ENCODE assay signal across 8 cellular contexts in the genomic region with DNA sequence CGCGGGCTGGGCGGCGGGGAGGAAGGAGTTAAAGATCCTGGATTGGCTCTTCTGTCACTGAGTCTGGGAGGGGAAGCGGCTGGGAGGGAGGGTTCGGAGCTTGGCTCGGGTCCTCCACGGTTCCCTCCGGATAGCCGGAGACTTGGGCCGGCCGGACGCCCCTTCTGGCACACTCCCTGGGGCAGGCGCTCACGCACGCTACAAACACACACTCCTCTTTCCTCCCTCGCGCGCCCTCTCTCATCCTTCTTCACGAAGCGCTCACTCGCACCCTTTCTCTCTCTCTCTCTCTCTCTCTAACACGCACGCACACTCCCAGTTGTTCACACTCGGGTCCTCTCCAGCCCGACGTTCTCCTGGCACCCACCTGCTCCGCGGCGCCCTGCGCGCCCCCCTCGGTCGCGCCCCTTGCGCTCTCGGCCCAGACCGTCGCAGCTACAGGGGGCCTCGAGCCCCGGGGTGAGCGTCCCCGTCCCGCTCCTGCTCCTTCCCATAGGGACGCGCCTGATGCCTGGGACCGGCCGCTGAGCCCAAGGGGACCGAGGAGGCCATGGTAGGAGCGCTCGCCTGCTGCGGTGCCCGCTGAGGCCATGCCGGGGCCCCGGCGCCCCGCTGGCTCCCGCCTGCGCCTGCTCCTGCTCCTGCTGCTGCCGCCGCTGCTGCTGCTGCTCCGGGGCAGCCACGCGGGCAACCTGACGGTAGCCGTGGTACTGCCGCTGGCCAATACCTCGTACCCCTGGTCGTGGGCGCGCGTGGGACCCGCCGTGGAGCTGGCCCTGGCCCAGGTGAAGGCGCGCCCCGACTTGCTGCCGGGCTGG. TPM values are rescaled to one million over a fixed set of nuclear protein-coding genes. Genes with fewer than 3 reads are reported as not detected.
DNase-seq lines count a peak whose midpoint lies in the region; ATAC-seq, FAIRE-seq and TF ChIP-seq lines count a peak whose summit lies in the region.

Gene NPR1, plus strand, starts transcription at position 170 of the 818 bp plus-strand sequence. Its CDS starts 421 bp downstream, at position 591.

- peak; percentile 64 for ATAC-seq in stimulated activated effector memory CD8-positive, alpha-beta T cell treated with anti-CD3 and anti-CD28 coated beads, Interleukin-12 subunit alpha, Interleukin-12 subunit beta, amount 100 ng/mL, for 72 hours
- ATAC-seq in HG02571 (IDR thresholded peaks at IDR 0.05; ENCODE audit: unreplicated experiment) = no peak

- no peak for FAIRE-seq in kidney (lab: Jason Lieb, UNC)

- H2AFZ ChIP-seq in mammary epithelial cell (ENCODE audit: low read depth, low read length) = peak within 1 kb of the TSS; percentile 80

- DNase-seq in NCI-H82 (lab: John Stamatoyannopoulos, UW) (peak; percentile 54), NCI-H82 treated with DMSO at 0.1 percent for 48 hours (lab: John Stamatoyannopoulos, UW; ENCODE audit: unreplicated experiment) (no peak), Peyer's patch (peak; percentile 37 to 67 (median 59)), mammary epithelial cell (peak; percentile 31), kidney (peak; percentile 88), AML-193 (lab: John Stamatoyannopoulos, UW) (no peak)
- peak; percentile 8 to 58 for DNase-seq in stimulated activated effector memory CD8-positive, alpha-beta T cell treated with anti-CD3 and anti-CD28 coated beads, Interleukin-12 subunit alpha, Interleukin-12 subunit beta, amount 100 ng/mL, for 72 hours (ENCODE audit: low spot score in 2 of 2)

- H3K9ac ChIP-seq in mammary epithelial cell (ENCODE audit: insufficient read depth, low read length) (no peak within 1 kb of the TSS), kidney (ENCODE audit: low read length in 2 of 2) (peak within 1 kb of the TSS; percentile 66 to 73)

- no TSS peak for BruUV-seq in mammary epithelial cell (replicated peaks; lab: Mats Ljungman, UMichigan)

- peaks cover 28% of the 10 kb centered on the region for H3K4me1 Mint-ChIP-seq in stimulated activated effector memory CD8-positive, alpha-beta T cell treated with anti-CD3 and anti-CD28 coated beads, Interleukin-12 subunit alpha, Interleukin-12 subunit beta, amount 100 ng/mL, for 72 hours

- intact Hi-C loops in mammary epithelial cell (cut with micrococcal nuclease) = loop anchor here (10.0 kb wide), 1 partner anchor 646 kb away; the partner anchor contains the start of genes AQP10 and ATP8B2
- intact Hi-C loops in kidney (cut with DNase I) = no loop called here

- CTCF ChIA-PET in mammary epithelial cell (lab: Charles Lee; ENCODE audit: low non-redundant PET) = interaction anchor here (0.7 kb wide), 1 partner anchor 408 kb away, joined by 3 read pairs; no protein-coding TSS in a partner anchor

- no peak for TF ChIP-seq CTCF in Peyer's patch (IDR thresholded peaks at IDR 0.05)
- peak in 1 of 2 donors; percentile 6 for TF ChIP-seq CTCF in mammary epithelial cell (conservative IDR thresholded peaks at IDR 0.05 in 1 of 2, IDR thresholded peaks at IDR 0.05 in 1 of 2; ENCODE audit: extremely low read depth in 1 of 2, insufficient read depth in 1 of 2, low read depth in 1 of 2, low read length in 2 of 2)
- TF ChIP-seq CTCF in kidney (IDR thresholded peaks at IDR 0.05; ENCODE audit: borderline replicate concordance, extremely low read depth, insufficient read depth) = peak; percentile 3

- no peak within 1 kb of the TSS for H3K27ac Mint-ChIP-seq in stimulated activated effector memory CD8-positive, alpha-beta T cell treated with anti-CD3 and anti-CD28 coated beads, Interleukin-12 subunit alpha, Interleukin-12 subunit beta, amount 100 ng/mL, for 72 hours

- WGBS in mammary epithelial cell (ENCODE audit: low coverage, missing lambda C conversion rate) = 7% methylated on average over 20 of the region's 78 CpGs

- H3K9me3 Mint-ChIP-seq in stimulated activated effector memory CD8-positive, alpha-beta T cell treated with anti-CD3 and anti-CD28 coated beads, Interleukin-12 subunit alpha, Interleukin-12 subunit beta, amount 100 ng/mL, for 72 hours = no peaks in the 10 kb centered on the region

- H3K4me1 ChIP-seq in Peyer's patch (peaks cover 3 to 25% (median 19%) of the 10 kb centered on the region in 4 donors), mammary epithelial cell (ENCODE audit: insufficient read depth, low read length) (peaks cover 19% of the 10 kb centered on the region), kidney (ENCODE audit: control insufficient read depth in 1 of 2, insufficient read depth in 1 of 2, low read depth in 1 of 2, low read length in 2 of 2) (peaks cover 6 to 19% of the 10 kb centered on the region in 2 donors)

- H3K4me3 ChIP-seq in Peyer's patch (peak within 1 kb of the TSS; percentile 24 to 60 (median 47)), mammary epithelial cell (replicated peaks in 1 of 3; ENCODE audit: insufficient read depth in 1 of 3, low read depth in 2 of 3, low read length in 3 of 3) (peak within 1 kb of the TSS; percentile 25 to 42 (median 38)), kidney (ENCODE audit: low read length in 2 of 2) (peak within 1 kb of the TSS; percentile 61 to 64)

- H4K20me1 ChIP-seq in mammary epithelial cell (ENCODE audit: insufficient read depth, low read length) = no peaks in the 10 kb centered on the region

- H3K36me3 Mint-ChIP-seq in stimulated activated effector memory CD8-positive, alpha-beta T cell treated with anti-CD3 and anti-CD28 coated beads, Interleukin-12 subunit alpha, Interleukin-12 subunit beta, amount 100 ng/mL, for 72 hours = no peaks in the 10 kb centered on the region

- peak within 1 kb of the TSS; percentile 70 for H3K4me3 Mint-ChIP-seq in stimulated activated effector memory CD8-positive, alpha-beta T cell treated with anti-CD3 and anti-CD28 coated beads, Interleukin-12 subunit alpha, Interleukin-12 subunit beta, amount 100 ng/mL, for 72 hours

- in situ Hi-C loops in mammary epithelial cell (cut with MboI; ENCODE audit: low sequenced_read_pairs in 2 of 2) = loop anchor here in 1 of 2 donors (5.0 kb wide), 1 partner anchor 69 kb away; no protein-coding TSS in a partner anchor

- H3K36me3 ChIP-seq in Peyer's patch = no peaks in the 10 kb centered on the region
- H3K36me3 ChIP-seq in mammary epithelial cell (ENCODE audit: insufficient read depth, low read length) = no peaks in the 10 kb centered on the region
- H3K36me3 ChIP-seq in kidney (ENCODE audit: control insufficient read depth in 1 of 2, insufficient read depth in 2 of 2, low read length in 2 of 2) = peaks cover 0 to 3% of the 10 kb centered on the region in 2 donors

- peak within 1 kb of the TSS; percentile 93 for H3K4me2 ChIP-seq in mammary epithelial cell (ENCODE audit: insufficient read depth, low read depth, low read length)

- dilution Hi-C loops in mammary epithelial cell (cut with HindIII; ENCODE audit: low sequenced_read_pairs) = no loop called here

- H3K27ac ChIP-seq in Peyer's patch (peak within 1 kb of the TSS in 3 of 4 donors; percentile 20 to 49 (median 39)), mammary epithelial cell (ENCODE audit: insufficient read depth, low read depth, low read length) (no peak within 1 kb of the TSS), kidney (ENCODE audit: low read depth in 2 of 2, low read length in 2 of 2) (peak within 1 kb of the TSS; percentile 74 to 77)

- no peak for TF ChIP-seq POLR2A in Peyer's patch (IDR thresholded peaks at IDR 0.05)

- H3K79me2 ChIP-seq in mammary epithelial cell (ENCODE audit: insufficient read depth, low read length) = no peaks in the 10 kb centered on the region

- H3K27me3 ChIP-seq in Peyer's patch (peaks cover 0 to 22% of the 10 kb centered on the region in 2 donors), mammary epithelial cell (ENCODE audit: insufficient read depth, low read length) (peaks cover 22% of the 10 kb centered on the region)

- no peaks in the 10 kb centered on the region for H3K9me3 ChIP-seq in Peyer's patch
- H3K9me3 ChIP-seq in mammary epithelial cell (replicated peaks; ENCODE audit: insufficient read depth, low read length) = no peaks in the 10 kb centered on the region
- no peaks in the 10 kb centered on the region for H3K9me3 ChIP-seq in kidney (ENCODE audit: control insufficient read depth in 1 of 2, low read length in 2 of 2)

RNA-seq across cellular contexts. Expression of gene NPR1, which starts in this region (rescaled TPM):
- total RNA-seq in Peyer's patch = 10 to 100 TPM in 2 of 4 donors, 1 to 10 TPM in 2; 5.0 to 17.3 (median 10.9) TPM
- under 1 TPM in 1 of 2 donors, not detected in 1; 0.17 TPM for total RNA-seq in mammary epithelial cell
- 0.05 TPM for polyA plus RNA-seq in mammary epithelial cell
- polyA minus RNA-seq in mammary epithelial cell = not detected
- 89.3 TPM for total RNA-seq in kidney
- polyA plus RNA-seq in kidney (ENCODE audit: insufficient read depth, low read depth, low replicate concordance) = 57.8 TPM

Comparison
In these comparisons a context has a peak if more than half of its experiments do, and no peak if none do; other contexts are left out.
1. RNA of gene NPR1 (total RNA-seq): 89.3 TPM in kidney (single experiment) and 5.0 to 17.3 TPM in Peyer's patch; 0.17 TPM in mammary epithelial cell; every median in the first group is over 4 times any median in the second.
2. RNA of gene NPR1 (polyA plus RNA-seq): 57.8 TPM in kidney (single experiment); 0.05 TPM in mammary epithelial cell (single experiment); every median in the first group is over 10 times any median in the second.
3. DNase-seq: peak in NCI-H82 (single experiment), Peyer's patch (3 of 3), kidney (single experiment) and stimulated activated effector memory CD8-positive, alpha-beta T cell treated with anti-CD3 and anti-CD28 coated beads, Interleukin-12 subunit alpha, Interleukin-12 subunit beta, amount 100 ng/mL, for 72 hours (2 of 2); none in NCI-H82 treated with DMSO at 0.1 percent for 48 hours (single experiment) and AML-193 (0 of 2).
4. Peak in DNase-seq, H3K4me3 ChIP-seq and H3K4me2 ChIP-seq in mammary epithelial cell; RNA of the gene not detected or under 1 TPM.
5. Peak in every context shown above with its lines, with median percentiles within 50 percentile points of each other: H3K4me3 ChIP-seq.